1 cellular context compared by ENCODE assay signal in genomic region chr1:190754769-190755168, GRCh38.
TF ChIP-seq lines count a peak whose summit lies in the region.

No MANE protein-coding gene starts in this region.

TF ChIP-seq in HepG2, 621 proteins besides CTCF, POLR2A, EP300 and RAD21 (continued from another document):
- no peak for TF ChIP-seq U2AF2 (IDR thresholded peaks at IDR 0.05; ENCODE audit: low read depth, low read length)
- TF ChIP-seq FOXJ3 (CRISPR knock-in tag; IDR thresholded peaks at IDR 0.05; ENCODE audit: borderline replicate concordance) = no peak
- no peak for TF ChIP-seq ZNF543 (CRISPR knock-in tag; IDR thresholded peaks at IDR 0.05)
- TF ChIP-seq DMTF1 (CRISPR knock-in tag; IDR thresholded peaks at IDR 0.05) = no peak
- TF ChIP-seq POLR2AphosphoS5 (IDR thresholded peaks at IDR 0.05; ENCODE audit: low read depth, low read length) = no peak
- no peak for TF ChIP-seq GLMP (CRISPR knock-in tag; IDR thresholded peaks at IDR 0.05; ENCODE audit: borderline replicate concordance)
- TF ChIP-seq NFIC (IDR thresholded peaks at IDR 0.05; ENCODE audit: low read length) = no peak
- no peak for TF ChIP-seq ZNF550 (CRISPR knock-in tag; IDR thresholded peaks at IDR 0.05; ENCODE audit: borderline replicate concordance)
- TF ChIP-seq HMG20A (CRISPR knock-in tag; IDR thresholded peaks at IDR 0.05; ENCODE audit: borderline replicate concordance) = no peak
- TF ChIP-seq ZNF746 (CRISPR knock-in tag; IDR thresholded peaks at IDR 0.05) = no peak
- no peak for TF ChIP-seq GTF3A (CRISPR knock-in tag; conservative IDR thresholded peaks at IDR 0.05)
- TF ChIP-seq TOPORS (CRISPR knock-in tag; IDR thresholded peaks at IDR 0.05) = no peak
- no peak for TF ChIP-seq ZKSCAN8 (CRISPR knock-in tag; IDR thresholded peaks at IDR 0.05; ENCODE audit: borderline replicate concordance)
- TF ChIP-seq RAD51 (IDR thresholded peaks at IDR 0.05; ENCODE audit: borderline replicate concordance) = no peak
- TF ChIP-seq SRSF4 (IDR thresholded peaks at IDR 0.05; ENCODE audit: low read depth, low read length, poor library complexity, severe bottlenecking) = no peak
- TF ChIP-seq ZNF20 (CRISPR knock-in tag; IDR thresholded peaks at IDR 0.05) = no peak
- no peak for TF ChIP-seq ZBTB7B (CRISPR knock-in tag; IDR thresholded peaks at IDR 0.05)
